8 cellular contexts compared by ENCODE assay signal in genomic region chr7:69597278-69598076, GRCh38. TPM values are rescaled to one million over a fixed set of nuclear protein-coding genes. Genes with fewer than 3 reads are reported as not detected.
DNase-seq lines count a peak whose midpoint lies in the region; ATAC-seq and TF ChIP-seq lines count a peak whose summit lies in the region.

No MANE protein-coding gene starts in this region.

- H3K27ac ChIP-seq in esophagus squamous epithelium (peak overlapping the region; percentile 67 to 91 (median 90)), neural cell (ENCODE audit: low read length) (no peak overlapping the region)

- no peaks in the 10 kb centered on the region for H3K36me3 ChIP-seq in esophagus squamous epithelium
- no peaks in the 10 kb centered on the region for H3K36me3 ChIP-seq in neural cell (ENCODE audit: insufficient read depth, low read length)

- TF ChIP-seq RAD21 in neural cell (conservative IDR thresholded peaks at IDR 0.05), result no peak

- peaks cover 29% of the 10 kb centered on the region for H3K79me2 ChIP-seq in neural cell (replicated peaks; ENCODE audit: insufficient read depth, low read length)

- peak overlapping the region; percentile 53 for H3K4me2 ChIP-seq in neural cell (ENCODE audit: low read length)

- H3K9ac ChIP-seq in neural cell (ENCODE audit: low read length), result peak overlapping the region; percentile 39

- intact Hi-C loops in esophagus squamous epithelium (cut with DNase I), result no loop called here

- peaks cover 6% of the 10 kb centered on the region for H4K20me1 ChIP-seq in neural cell (ENCODE audit: insufficient read depth)

- H2AFZ ChIP-seq in neural cell (ENCODE audit: low read depth, low read length), result peak overlapping the region; percentile 42

- H3K9me3 ChIP-seq in esophagus squamous epithelium (no peaks in the 10 kb centered on the region), neural cell (ENCODE audit: low read length) (no peaks in the 10 kb centered on the region)

- H3F3A ChIP-seq in neural cell (ENCODE audit: insufficient read depth, low read length, poor library complexity, severe bottlenecking), result peaks cover 4% of the 10 kb centered on the region

- no peak for TF ChIP-seq POLR2A in esophagus squamous epithelium (IDR thresholded peaks at IDR 0.05)

- peak overlapping the region; percentile 58 to 85 (median 74) for H3K4me3 ChIP-seq in esophagus squamous epithelium
- H3K4me3 ChIP-seq in neural cell (ENCODE audit: low read length), result peak overlapping the region; percentile 72

- H3K9me2 ChIP-seq in neural cell (ENCODE audit: insufficient read depth, low read length), result no peaks in the 10 kb centered on the region

- no peak for TF ChIP-seq CTCF in esophagus squamous epithelium (IDR thresholded peaks at IDR 0.05)
- no peak for TF ChIP-seq CTCF in neural cell (IDR thresholded peaks at IDR 0.05; ENCODE audit: poor library complexity, severe bottlenecking)

- H3K4me1 ChIP-seq in esophagus squamous epithelium, result peaks cover 17 to 48% (median 29%) of the 10 kb centered on the region in 3 donors

- 0 to 1% methylated on average over 14 to 15 of the region's 78 CpGs for WGBS in esophagus squamous epithelium, 2 donors

- DNase-seq in SHP77 (lab: John Stamatoyannopoulos, UW) (peak; percentile 30 to 36), SHP77 treated with DMSO at 0.1 percent for 48 hours (lab: John Stamatoyannopoulos, UW) (no peak), SK-N-DZ (ENCODE audit: low spot score) (peak; percentile 58), esophagus squamous epithelium (lab: John Stamatoyannopoulos, UW) (no peak), NOMO-1 treated with dmso at 0.1 percent for 144 hours (lab: John Stamatoyannopoulos, UW; ENCODE audit: unreplicated experiment) (no peak)

- H3K27me3 ChIP-seq in esophagus squamous epithelium, result peaks cover 0 to 59% (median 0%) of the 10 kb centered on the region in 4 donors
- H3K27me3 ChIP-seq in neural cell (ENCODE audit: insufficient read depth, low read depth, low read length), result peaks cover 8% of the 10 kb centered on the region

- no peak for TF ChIP-seq EP300 in neural cell (conservative IDR thresholded peaks at IDR 0.05; ENCODE audit: poor library complexity, severe bottlenecking)

- ATAC-seq in HG02763 (IDR thresholded peaks at IDR 0.05; ENCODE audit: unreplicated experiment), result peak; percentile 19
- ATAC-seq in GM19324 (IDR thresholded peaks at IDR 0.05; ENCODE audit: low FRiP score, unreplicated experiment), result no peak

TF ChIP-seq in neural cell, 6 proteins besides CTCF, POLR2A, EP300 and RAD21:
- TF ChIP-seq TAF1 (IDR thresholded peaks at IDR 0.05; ENCODE audit: low read depth), result no peak
- TF ChIP-seq MXI1 (conservative IDR thresholded peaks at IDR 0.05; ENCODE audit: poor library complexity, severe bottlenecking), result peak; percentile 84

RNA-seq across cellular contexts. Expression of gene AUTS2, which starts 0.8 kb away (rescaled TPM):
- 18.5 and 24.5 TPM in 2 replicates for polyA plus RNA-seq in SK-N-DZ (2014; cell fraction: cytosol; rRNA removed)
- polyA plus RNA-seq in SK-N-DZ (2014; cell fraction: nucleus; rRNA removed), result 35.4 and 79.3 TPM in 2 replicates
- total RNA-seq in esophagus squamous epithelium, result 10 to 100 TPM in 3 of 4 donors, 1 to 10 TPM in 1; 9.5 to 36.2 (median 23.0) TPM
- 97.3 and 124 TPM in 2 replicates for polyA plus RNA-seq in neural cell
- 312 and 399 TPM in 2 replicates for polyA minus RNA-seq in neural cell

Comparison
In these comparisons a context has a peak if more than half of its experiments do, and no peak if none do; other contexts are left out.
1. DNase-seq: peak in SHP77 (2 of 2) and SK-N-DZ (single experiment); none in SHP77 treated with DMSO at 0.1 percent for 48 hours (single experiment), esophagus squamous epithelium (single experiment) and NOMO-1 treated with dmso at 0.1 percent for 144 hours (single experiment).